In the genomic region with DNA sequence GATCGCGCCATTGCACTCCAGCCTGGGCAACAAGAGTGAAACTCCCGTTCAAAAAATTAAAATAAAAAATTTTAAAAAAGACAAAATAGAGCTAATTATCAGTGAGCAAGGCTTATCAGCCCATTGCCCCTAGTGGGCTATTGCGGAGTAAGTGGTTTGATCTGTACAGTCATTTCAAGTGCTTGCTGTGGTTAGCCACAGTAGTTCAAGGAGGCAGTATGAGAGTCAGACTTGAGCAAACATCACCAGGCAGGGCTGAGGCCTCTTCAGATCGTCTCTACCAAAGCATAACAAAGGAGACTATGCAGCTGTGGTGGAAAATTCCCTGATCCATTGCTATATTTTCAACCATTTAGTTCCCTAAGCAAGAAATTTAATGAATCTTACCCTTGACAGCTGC, we compare ENCODE assay signal across 8 cellular contexts.
DNase-seq lines count a peak whose midpoint lies in the region; ATAC-seq and TF ChIP-seq lines count a peak whose summit lies in the region.

No MANE protein-coding gene starts in this region.

- H3K27ac Mint-ChIP-seq in activated naive CD4-positive, alpha-beta T cell treated with anti-CD3 and anti-CD28 coated beads, Interleukin-2, amount 10 ng/mL, durations not matched to agents 7 days and 5 days = no peak overlapping the region

- CTCF ChIA-PET in activated naive CD4-positive, alpha-beta T cell treated with anti-CD3 and anti-CD28 coated beads, Interleukin-2, amount 10 ng/mL, durations not matched to agents 7 days and 5 days (lab: Charles Lee) = interaction anchor here (0.8 to 2.3 kb wide), 6 partner anchors 9 to 697 kb away, joined by 3 to 7 read pairs (median 4); no protein-coding TSS in a partner anchor

- H3K4me3 Mint-ChIP-seq in activated naive CD4-positive, alpha-beta T cell treated with anti-CD3 and anti-CD28 coated beads, Interleukin-2, amount 10 ng/mL, durations not matched to agents 7 days and 5 days = no peak overlapping the region

- ATAC-seq in HG02623 (IDR thresholded peaks at IDR 0.05; ENCODE audit: unreplicated experiment) = peak; percentile 92

- H3K27ac ChIP-seq in substantia nigra (ENCODE audit: low read depth, low read length, poor library complexity, severe bottlenecking) = no peak overlapping the region

- peaks cover 85% of the 10 kb centered on the region for H3K27me3 Mint-ChIP-seq in activated naive CD4-positive, alpha-beta T cell treated with anti-CD3 and anti-CD28 coated beads, Interleukin-2, amount 10 ng/mL, durations not matched to agents 7 days and 5 days

- peak; percentile 75 for DNase-seq in activated effector memory CD4-positive, alpha-beta T cell treated with anti-CD3 and anti-CD28 coated beads, Interleukin-2, amount 50 U/mL, for 16 hours
- no peak for DNase-seq in activated effector memory CD4-positive, alpha-beta T cell treated with Interleukin-2 at 50 U/mL for 16 hours
- peak; percentile 53 to 81 for DNase-seq in NCI-H187 (lab: John Stamatoyannopoulos, UW)
- peak; percentile 68 for DNase-seq in activated naive CD4-positive, alpha-beta T cell treated with anti-CD3 and anti-CD28 coated beads, Interleukin-2, amount 10 ng/mL, durations not matched to agents 7 days and 5 days
- DNase-seq in retinal pigment epithelial cell (ENCODE audit: low read depth) = no peak
- DNase-seq in NCI-H748 treated with DMSO at 0.1 percent for 48 hours (lab: John Stamatoyannopoulos, UW) = no peak
- DNase-seq in substantia nigra (lab: John Stamatoyannopoulos, UW) = no peak

- H3K4me3 ChIP-seq in retinal pigment epithelial cell (ENCODE audit: low read length) = no peak overlapping the region

- peaks cover 2% of the 10 kb centered on the region for H3K36me3 Mint-ChIP-seq in activated naive CD4-positive, alpha-beta T cell treated with anti-CD3 and anti-CD28 coated beads, Interleukin-2, amount 10 ng/mL, durations not matched to agents 7 days and 5 days

- peaks cover 40% of the 10 kb centered on the region for H3K4me1 Mint-ChIP-seq in activated naive CD4-positive, alpha-beta T cell treated with anti-CD3 and anti-CD28 coated beads, Interleukin-2, amount 10 ng/mL, durations not matched to agents 7 days and 5 days

- peak; percentile 31 for TF ChIP-seq CTCF in retinal pigment epithelial cell (conservative IDR thresholded peaks at IDR 0.05; ENCODE audit: low read depth, low read length)

- H3K9me3 Mint-ChIP-seq in activated naive CD4-positive, alpha-beta T cell treated with anti-CD3 and anti-CD28 coated beads, Interleukin-2, amount 10 ng/mL, durations not matched to agents 7 days and 5 days = no peaks in the 10 kb centered on the region

Comparison
In these comparisons a context has a peak if more than half of its experiments do, and no peak if none do; other contexts are left out.
1. DNase-seq: peak in activated effector memory CD4-positive, alpha-beta T cell treated with anti-CD3 and anti-CD28 coated beads, Interleukin-2, amount 50 U/mL, for 16 hours (single experiment), NCI-H187 (2 of 2) and activated naive CD4-positive, alpha-beta T cell treated with anti-CD3 and anti-CD28 coated beads, Interleukin-2, amount 10 ng/mL, durations not matched to agents 7 days and 5 days (single experiment); none in activated effector memory CD4-positive, alpha-beta T cell treated with Interleukin-2 at 50 U/mL for 16 hours (single experiment), retinal pigment epithelial cell (single experiment), NCI-H748 treated with DMSO at 0.1 percent for 48 hours (single experiment) and substantia nigra (0 of 49).